ENCODE assay signal across 2 cellular contexts in the genomic region with DNA sequence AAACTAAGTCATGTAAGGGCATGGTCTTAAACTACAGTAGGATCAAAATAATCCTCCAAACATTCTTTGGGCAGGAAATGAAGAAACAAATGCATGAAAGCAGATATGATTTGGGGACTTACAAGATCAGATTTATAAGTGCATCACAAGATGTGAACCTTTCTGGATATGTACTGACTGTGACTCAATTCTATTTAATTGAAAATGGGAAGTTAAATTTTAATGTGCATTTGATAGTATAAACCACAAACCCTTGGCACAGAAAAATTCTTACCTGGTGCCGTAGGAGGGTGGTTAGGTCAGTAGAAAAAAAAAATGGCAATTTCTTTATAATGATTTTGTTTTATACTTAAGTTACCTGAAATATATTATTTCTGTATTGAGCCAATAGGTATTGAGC.
TF ChIP-seq lines count a peak whose summit lies in the region.

No MANE protein-coding gene starts in this region.

TF ChIP-seq in A549, 52 proteins besides CTCF, POLR2A, EP300 and RAD21 (continued from another document):
- TF ChIP-seq, protein P1, sequence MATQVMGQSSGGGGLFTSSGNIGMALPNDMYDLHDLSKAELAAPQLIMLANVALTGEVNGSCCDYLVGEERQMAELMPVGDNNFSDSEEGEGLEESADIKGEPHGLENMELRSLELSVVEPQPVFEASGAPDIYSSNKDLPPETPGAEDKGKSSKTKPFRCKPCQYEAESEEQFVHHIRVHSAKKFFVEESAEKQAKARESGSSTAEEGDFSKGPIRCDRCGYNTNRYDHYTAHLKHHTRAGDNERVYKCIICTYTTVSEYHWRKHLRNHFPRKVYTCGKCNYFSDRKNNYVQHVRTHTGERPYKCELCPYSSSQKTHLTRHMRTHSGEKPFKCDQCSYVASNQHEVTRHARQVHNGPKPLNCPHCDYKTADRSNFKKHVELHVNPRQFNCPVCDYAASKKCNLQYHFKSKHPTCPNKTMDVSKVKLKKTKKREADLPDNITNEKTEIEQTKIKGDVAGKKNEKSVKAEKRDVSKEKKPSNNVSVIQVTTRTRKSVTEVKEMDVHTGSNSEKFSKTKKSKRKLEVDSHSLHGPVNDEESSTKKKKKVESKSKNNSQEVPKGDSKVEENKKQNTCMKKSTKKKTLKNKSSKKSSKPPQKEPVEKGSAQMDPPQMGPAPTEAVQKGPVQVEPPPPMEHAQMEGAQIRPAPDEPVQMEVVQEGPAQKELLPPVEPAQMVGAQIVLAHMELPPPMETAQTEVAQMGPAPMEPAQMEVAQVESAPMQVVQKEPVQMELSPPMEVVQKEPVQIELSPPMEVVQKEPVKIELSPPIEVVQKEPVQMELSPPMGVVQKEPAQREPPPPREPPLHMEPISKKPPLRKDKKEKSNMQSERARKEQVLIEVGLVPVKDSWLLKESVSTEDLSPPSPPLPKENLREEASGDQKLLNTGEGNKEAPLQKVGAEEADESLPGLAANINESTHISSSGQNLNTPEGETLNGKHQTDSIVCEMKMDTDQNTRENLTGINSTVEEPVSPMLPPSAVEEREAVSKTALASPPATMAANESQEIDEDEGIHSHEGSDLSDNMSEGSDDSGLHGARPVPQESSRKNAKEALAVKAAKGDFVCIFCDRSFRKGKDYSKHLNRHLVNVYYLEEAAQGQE (IDR thresholded peaks at IDR 0.05) = no peak
- TF ChIP-seq, protein P2, sequence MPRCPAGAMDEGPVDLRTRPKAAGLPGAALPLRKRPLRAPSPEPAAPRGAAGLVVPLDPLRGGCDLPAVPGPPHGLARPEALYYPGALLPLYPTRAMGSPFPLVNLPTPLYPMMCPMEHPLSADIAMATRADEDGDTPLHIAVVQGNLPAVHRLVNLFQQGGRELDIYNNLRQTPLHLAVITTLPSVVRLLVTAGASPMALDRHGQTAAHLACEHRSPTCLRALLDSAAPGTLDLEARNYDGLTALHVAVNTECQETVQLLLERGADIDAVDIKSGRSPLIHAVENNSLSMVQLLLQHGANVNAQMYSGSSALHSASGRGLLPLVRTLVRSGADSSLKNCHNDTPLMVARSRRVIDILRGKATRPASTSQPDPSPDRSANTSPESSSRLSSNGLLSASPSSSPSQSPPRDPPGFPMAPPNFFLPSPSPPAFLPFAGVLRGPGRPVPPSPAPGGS (IDR thresholded peaks at IDR 0.05) = no peak
- TF ChIP-seq CEBPB (IDR thresholded peaks at IDR 0.05) = no peak
- TF ChIP-seq, protein P3, sequence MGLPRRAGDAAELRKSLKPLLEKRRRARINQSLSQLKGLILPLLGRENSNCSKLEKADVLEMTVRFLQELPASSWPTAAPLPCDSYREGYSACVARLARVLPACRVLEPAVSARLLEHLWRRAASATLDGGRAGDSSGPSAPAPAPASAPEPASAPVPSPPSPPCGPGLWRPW (IDR thresholded peaks at IDR 0.05) = no peak
- TF ChIP-seq, protein P4, sequence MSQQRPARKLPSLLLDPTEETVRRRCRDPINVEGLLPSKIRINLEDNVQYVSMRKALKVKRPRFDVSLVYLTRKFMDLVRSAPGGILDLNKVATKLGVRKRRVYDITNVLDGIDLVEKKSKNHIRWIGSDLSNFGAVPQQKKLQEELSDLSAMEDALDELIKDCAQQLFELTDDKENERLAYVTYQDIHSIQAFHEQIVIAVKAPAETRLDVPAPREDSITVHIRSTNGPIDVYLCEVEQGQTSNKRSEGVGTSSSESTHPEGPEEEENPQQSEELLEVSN (IDR thresholded peaks at IDR 0.05; ENCODE audit: borderline replicate concordance, low read depth) = no peak
- TF ChIP-seq HDAC2 (IDR thresholded peaks at IDR 0.05) = no peak
- no peak for TF ChIP-seq CHD2 (IDR thresholded peaks at IDR 0.05; ENCODE audit: low read length, partially characterized antibody)
- TF ChIP-seq NPAS2 (CRISPR knock-in tag; IDR thresholded peaks at IDR 0.05; ENCODE audit: borderline replicate concordance) = no peak
- no peak for TF ChIP-seq FOSL2 (IDR thresholded peaks at IDR 0.05)
- TF ChIP-seq FOSL2 (CRISPR knock-in tag; IDR thresholded peaks at IDR 0.05) = no peak
- TF ChIP-seq HEYL (CRISPR knock-in tag; IDR thresholded peaks at IDR 0.05) = no peak
- no peak for TF ChIP-seq PHF8 (IDR thresholded peaks at IDR 0.05; ENCODE audit: borderline replicate concordance, low read depth)
- TF ChIP-seq MYC (IDR thresholded peaks at IDR 0.05; ENCODE audit: borderline replicate concordance, low read length) = no peak
- TF ChIP-seq RCOR1 (IDR thresholded peaks at IDR 0.05; ENCODE audit: low read depth, low read length) = no peak
- TF ChIP-seq FOSB (CRISPR knock-in tag; IDR thresholded peaks at IDR 0.05) = no peak
- TF ChIP-seq RNF2 (IDR thresholded peaks at IDR 0.05; ENCODE audit: borderline replicate concordance, low read depth) = no peak

TF ChIP-seq in HCT116, 20 proteins besides CTCF, POLR2A, EP300 and RAD21 (continued from another document):
- TF ChIP-seq, protein P5, sequence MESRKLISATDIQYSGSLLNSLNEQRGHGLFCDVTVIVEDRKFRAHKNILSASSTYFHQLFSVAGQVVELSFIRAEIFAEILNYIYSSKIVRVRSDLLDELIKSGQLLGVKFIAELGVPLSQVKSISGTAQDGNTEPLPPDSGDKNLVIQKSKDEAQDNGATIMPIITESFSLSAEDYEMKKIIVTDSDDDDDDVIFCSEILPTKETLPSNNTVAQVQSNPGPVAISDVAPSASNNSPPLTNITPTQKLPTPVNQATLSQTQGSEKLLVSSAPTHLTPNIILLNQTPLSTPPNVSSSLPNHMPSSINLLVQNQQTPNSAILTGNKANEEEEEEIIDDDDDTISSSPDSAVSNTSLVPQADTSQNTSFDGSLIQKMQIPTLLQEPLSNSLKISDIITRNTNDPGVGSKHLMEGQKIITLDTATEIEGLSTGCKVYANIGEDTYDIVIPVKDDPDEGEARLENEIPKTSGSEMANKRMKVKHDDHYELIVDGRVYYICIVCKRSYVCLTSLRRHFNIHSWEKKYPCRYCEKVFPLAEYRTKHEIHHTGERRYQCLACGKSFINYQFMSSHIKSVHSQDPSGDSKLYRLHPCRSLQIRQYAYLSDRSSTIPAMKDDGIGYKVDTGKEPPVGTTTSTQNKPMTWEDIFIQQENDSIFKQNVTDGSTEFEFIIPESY (IDR thresholded peaks at IDR 0.05; ENCODE audit: extremely low read depth, insufficient replicate concordance, low read length) = no peak
- TF ChIP-seq TCF7L2 (IDR thresholded peaks at IDR 0.05; ENCODE audit: borderline replicate concordance, extremely low read depth, insufficient read depth, insufficient read length) (no peak), YY1 (IDR thresholded peaks at IDR 0.05; ENCODE audit: extremely low read depth, insufficient replicate concordance, low read depth, low read length) (no peak), SIN3A (IDR thresholded peaks at IDR 0.05; ENCODE audit: low read depth) (no peak), CEBPB (IDR thresholded peaks at IDR 0.05; ENCODE audit: low read depth) (no peak), SP1 (IDR thresholded peaks at IDR 0.05; ENCODE audit: low read depth) (no peak), SRF (IDR thresholded peaks at IDR 0.05; ENCODE audit: low read depth) (no peak)
TF ChIP-seq in HCT116: peak in this region for 0.
